ENCODE assay signal across 8 cellular contexts in genomic region chr12:21501258-21502163, GRCh38. TPM values are rescaled to one million over a fixed set of nuclear protein-coding genes. Genes with fewer than 3 reads are reported as not detected.
DNase-seq lines count a peak whose midpoint lies in the region; ATAC-seq, FAIRE-seq and TF ChIP-seq lines count a peak whose summit lies in the region.

GOLT1B (plus strand) TSS chr12:21501789; CDS start chr12:21501924, 135 bp downstream.
RECQL (minus strand) TSS chr12:21501635; CDS start chr12:21499570, 2,065 bp downstream.

- H3K9me3 ChIP-seq in H1 (ENCODE audit: insufficient read depth in 2 of 2, low read depth in 1 of 2, low read length in 1 of 2), result no peaks in the 10 kb centered on the region

- H3K18ac ChIP-seq in H1 (ENCODE audit: extremely low read depth, low read length), result no peak within 1 kb of the TSS; the same call in 1 of the 2 replicates

- peaks cover 2 to 16% (median 9%) of the 10 kb centered on the region in 4 experiments; a peak in 6 of 8 replicates for H3K36me3 ChIP-seq in H1 (ENCODE audit: control insufficient read depth in 2 of 4, insufficient read depth in 4 of 4, low read length in 3 of 4)

- H2AK5ac ChIP-seq in H1 (ENCODE audit: low read depth, low read length), result no peak within 1 kb of the TSS

- peaks cover 0 to 6% (median 2%) of the 10 kb centered on the region in 4 experiments; a peak in 4 of 7 replicates for H3K4me1 ChIP-seq in H1 (replicated peaks in 1 of 4; ENCODE audit: control insufficient read depth in 3 of 4, insufficient read depth in 4 of 4, low read length in 3 of 4)

- H4K20me1 ChIP-seq in H1 (replicated peaks in 1 of 2; ENCODE audit: control insufficient read depth in 1 of 2, insufficient read depth in 2 of 2, low read length in 2 of 2), result peaks cover 0 to 2% of the 10 kb centered on the region in 2 experiments

- peak within 1 kb of the TSS; percentile 98; the same call in 1 of the 2 replicates for H4K8ac ChIP-seq in H1 (ENCODE audit: extremely low read depth, insufficient read depth, low read length)

- no peak within 1 kb of the TSS for H3K14ac ChIP-seq in H1 (ENCODE audit: insufficient read length)

- H3K4me2 ChIP-seq in H1 (ENCODE audit: insufficient read depth in 1 of 2, low read depth in 2 of 2, low read length in 2 of 2), result peak within 1 kb of the TSS; percentile 87 to 91

- H2BK5ac ChIP-seq in H1 (ENCODE audit: low read depth, low read length), result peak within 1 kb of the TSS; percentile 35; the same call in 1 of the 2 replicates

- TF ChIP-seq CTCF in H1 (IDR thresholded peaks at IDR 0.05; ENCODE audit: control extremely low read depth in 1 of 3, insufficient read depth in 1 of 3, low read depth in 1 of 3, low read length in 3 of 3), result no peak

- no peak for TF ChIP-seq RAD21 in H1 (IDR thresholded peaks at IDR 0.05 in 1 of 2, conservative IDR thresholded peaks at IDR 0.05 in 1 of 2; ENCODE audit: low read depth in 2 of 2, low read length in 2 of 2)

- H3K79me1 ChIP-seq in H1 (ENCODE audit: low read depth, low read length), result peaks cover 4% of the 10 kb centered on the region

- TF ChIP-seq POLR2A in H1 (IDR thresholded peaks at IDR 0.05; ENCODE audit: control extremely low read depth in 1 of 2, low read depth in 2 of 2, low read length in 2 of 2), result peak; percentile 82 to 83

- peak within 1 kb of the TSS; percentile 85 to 95 (median 87) for H3K9ac ChIP-seq in H1 (replicated peaks in 1 of 4; ENCODE audit: extremely low read depth in 1 of 4, low read depth in 3 of 4, low read length in 3 of 4)

- no peak within 1 kb of the TSS; the same call in 1 of the 2 replicates for H2BK12ac ChIP-seq in H1 (ENCODE audit: low read depth, low read length)

- peak within 1 kb of the TSS; percentile 72 to 93 (median 84) for H3K4me3 ChIP-seq in H1 (ENCODE audit: extremely low read depth in 1 of 4, insufficient read depth in 2 of 4, low read depth in 3 of 4, low read length in 4 of 4)

- no peaks in the 10 kb centered on the region for H3K27me3 ChIP-seq in H1 (replicated peaks in 1 of 4; ENCODE audit: control insufficient read depth in 3 of 4, extremely low read depth in 1 of 4, insufficient read depth in 3 of 4, low read length in 3 of 4)

- H3K27ac ChIP-seq in H1 (ENCODE audit: low read depth, low read length), result peak within 1 kb of the TSS; percentile 83

- CTCF ChIA-PET in activated CD8-positive, alpha-beta memory T cell treated with anti-CD3 and anti-CD28 coated beads for 36 hours (lab: Charles Lee), result interaction anchor here (0.8 to 1.6 kb wide), 5 partner anchors 9 to 182 kb away, joined by 3 to 4 read pairs (median 3); no protein-coding TSS in a partner anchor
- CTCF ChIA-PET in H1 (lab: Charles Lee; ENCODE audit: partially characterized antibody), result interaction anchor here (1.5 kb wide), 1 partner anchor 9 kb away, joined by 3 read pairs; no protein-coding TSS in a partner anchor

- peaks cover 9 to 58% of the 10 kb centered on the region in 2 experiments; a peak in 3 of 4 replicates for H3K79me2 ChIP-seq in H1 (ENCODE audit: control insufficient read depth in 1 of 2, insufficient read depth in 2 of 2, low read length in 2 of 2)

- peak within 1 kb of the TSS; percentile 71; the same call in 1 of the 2 replicates for H2AFZ ChIP-seq in H1 (ENCODE audit: low read length)

- H2BK15ac ChIP-seq in H1 (ENCODE audit: low read length), result no peak within 1 kb of the TSS

- no peak within 1 kb of the TSS for H3K56ac ChIP-seq in H1 (replicated peaks; ENCODE audit: insufficient read length, low read depth, low read length)

- FAIRE-seq in H1 (lab: Jason Lieb, UNC), result peak; percentile 97

- ATAC-seq in GM21367 (IDR thresholded peaks at IDR 0.05; ENCODE audit: unreplicated experiment), result peak; percentile 98

- peak; percentile 86 for DNase-seq in COR-L47 (lab: John Stamatoyannopoulos, UW)
- peak; percentile 96 for DNase-seq in HT1080 (ENCODE audit: low read depth)
- DNase-seq in NOMO-1 (lab: John Stamatoyannopoulos, UW; ENCODE audit: unreplicated experiment in 2 of 2), result peak; percentile 92 to 96
- peak; percentile 87 to 89 for DNase-seq in H1 (ENCODE audit: low read depth in 1 of 2, low spot score in 2 of 2)
- DNase-seq in medulla oblongata (ENCODE audit: extremely low spot score), result peak; percentile 99
- DNase-seq in stimulated activated CD8-positive, alpha-beta memory T cell treated with anti-CD3 and anti-CD28 coated beads, Interleukin-12 subunit alpha, Interleukin-12 subunit beta, amount 100 ng/mL, for 1 hour (ENCODE audit: low read depth), result peak; percentile 79

- no peak within 1 kb of the TSS for H3K23ac ChIP-seq in H1 (ENCODE audit: insufficient read length)

- peaks cover 7% of the 10 kb centered on the region for H3K23me2 ChIP-seq in H1 (ENCODE audit: low read depth, low read length)

- 2% methylated on average over 59 of the region's 61 CpGs; no CpG with 5 or more reads in 1 of the 2 experiments for WGBS in H1 (ENCODE audit: extremely low coverage in 1 of 2, insufficient coverage in 1 of 2, insufficient read length in 1 of 2, insufficient replicate concordance in 2 of 2, low coverage in 1 of 2, low lambda C conversion rate in 2 of 2, missing lambda C conversion rate in 1 of 2), 2 experiments

- no peak within 1 kb of the TSS for H2BK120ac ChIP-seq in H1 (replicated peaks; ENCODE audit: low read depth, low read length)

- H2BK20ac ChIP-seq in H1 (ENCODE audit: low read length), result no peak within 1 kb of the TSS

- no peak for TF ChIP-seq EP300 in H1 (IDR thresholded peaks at IDR 0.05; ENCODE audit: borderline replicate concordance in 1 of 2, low read depth in 2 of 2, low read length in 2 of 2)

- no peak within 1 kb of the TSS for H4K91ac ChIP-seq in H1 (replicated peaks; ENCODE audit: insufficient read length, low read length)

- no peak within 1 kb of the TSS for H3K4ac ChIP-seq in H1 (replicated peaks; ENCODE audit: insufficient read length, low read depth, low read length)

- H4K5ac ChIP-seq in H1 (ENCODE audit: insufficient read length, low read depth, low read length), result peak within 1 kb of the TSS; percentile 72

- POLR2A ChIA-PET in activated CD8-positive, alpha-beta memory T cell treated with anti-CD3 and anti-CD28 coated beads for 36 hours (lab: Charles Lee), result interaction anchor here (0.6 to 2.5 kb wide), 5 partner anchors 26 to 179 kb away, joined by 4 to 19 read pairs (median 5); partner anchors contain the start of genes LDHB and PYROXD1
- POLR2A ChIA-PET in H1 (lab: Charles Lee; ENCODE audit: partially characterized antibody), result interaction anchor here (0.7 to 2.6 kb wide), 25 partner anchors 9 to 200 kb away, joined by 3 to 23 read pairs (median 4); partner anchors contain the start of genes LDHB, PYROXD1 and SPX

TF ChIP-seq in H1, 55 proteins besides CTCF, POLR2A, EP300 and RAD21 (continues in another document):
- TF ChIP-seq SIN3A (conservative IDR thresholded peaks at IDR 0.05 in 1 of 2, IDR thresholded peaks at IDR 0.05 in 1 of 2; ENCODE audit: low read depth in 1 of 2, low read length in 2 of 2) (peak in 1 of 2 experiments; percentile 97; a peak in 3 of 4 replicates), PHF8 (conservative IDR thresholded peaks at IDR 0.05; ENCODE audit: low read depth, low read length) (peak; percentile 99), JUN (IDR thresholded peaks at IDR 0.05; ENCODE audit: low read depth, low read length) (no peak), ASH2L (IDR thresholded peaks at IDR 0.05; ENCODE audit: low read length) (peak; percentile 97), CHD2 (IDR thresholded peaks at IDR 0.05; ENCODE audit: low read length) (peak; percentile 78), ATF2 (IDR thresholded peaks at IDR 0.05; ENCODE audit: low read length) (no peak), SIX5 (IDR thresholded peaks at IDR 0.05; ENCODE audit: low read depth, low read length) (no peak)

RNA-seq across cellular contexts. Expression of gene GOLT1B, which starts in this region (rescaled TPM):
- total RNA-seq in HT1080 (2014; rRNA removed; shearing (Covaris generic)), result 20.0 and 29.5 TPM in 2 replicates
- polyA plus RNA-seq in HT1080 (2015; cell fraction: cytosol; rRNA removed), result 48.5 and 63.6 TPM in 2 replicates
- polyA plus RNA-seq in HT1080 (2015; cell fraction: nucleus; rRNA removed), result 75.4 and 81.9 TPM in 2 replicates
- 10 to 100 TPM; 43.0 to 46.3 TPM for total RNA-seq in activated CD8-positive, alpha-beta memory T cell treated with anti-CD3 and anti-CD28 coated beads for 36 hours
- total RNA-seq in H1 (2021; fragmentation: NEBNext Ultra II Directional; extraction: Animal tissue kit (Norgen Biotek cat#: 25700)), result 37.4 and 38.3 TPM in 2 replicates
- polyA plus RNA-seq in H1 (2011; rRNA removed), result 17.5 and 18.3 TPM in 2 replicates
- 11.9 TPM for polyA plus RNA-seq in H1 (2011; cell fraction: cytosol; rRNA removed)
- 3.2 TPM for polyA plus RNA-seq in H1 (2011; cell fraction: nucleus; rRNA removed)
- polyA plus RNA-seq in H1 (2012, experiment 1 of 2), result 27.0 to 47.7 TPM (median 34.8 TPM) in 4 replicates
- 3.1 TPM for polyA plus RNA-seq in H1 (2012, experiment 2 of 2)
- 26.0 TPM for polyA plus RNA-seq in H1 (2013, experiment 1 of 2)
- polyA plus RNA-seq in H1 (2013, experiment 2 of 2), result 32.4 TPM
- 8.6 and 12.1 TPM in 2 replicates for polyA minus RNA-seq in H1 (2011; rRNA and poly(A)+ RNA removed)
- polyA minus RNA-seq in H1 (2011; cell fraction: cytosol; rRNA and poly(A)+ RNA removed), result 49.5 TPM
- polyA minus RNA-seq in H1 (2011; cell fraction: nucleus; rRNA and poly(A)+ RNA removed), result 17.0 TPM

RNA-seq across cellular contexts. Expression of gene RECQL, which starts in this region (rescaled TPM):
- total RNA-seq in HT1080 (2014; rRNA removed; shearing (Covaris generic)), result 77.9 and 80.2 TPM in 2 replicates
- polyA plus RNA-seq in HT1080 (2015; cell fraction: cytosol; rRNA removed), result 61.1 and 79.6 TPM in 2 replicates
- polyA plus RNA-seq in HT1080 (2015; cell fraction: nucleus; rRNA removed), result 181 and 197 TPM in 2 replicates
- 10 to 100 TPM; 87.8 to 90.4 TPM for total RNA-seq in activated CD8-positive, alpha-beta memory T cell treated with anti-CD3 and anti-CD28 coated beads for 36 hours
- total RNA-seq in H1 (2021; fragmentation: NEBNext Ultra II Directional; extraction: Animal tissue kit (Norgen Biotek cat#: 25700)), result 37.7 and 40.3 TPM in 2 replicates
- polyA plus RNA-seq in H1 (2011; rRNA removed), result 6.6 and 8.1 TPM in 2 replicates
- polyA plus RNA-seq in H1 (2011; cell fraction: cytosol; rRNA removed), result 14.2 TPM
- 8.6 TPM for polyA plus RNA-seq in H1 (2011; cell fraction: nucleus; rRNA removed)
- 21.1 to 37.3 TPM (median 25.6 TPM) in 4 replicates for polyA plus RNA-seq in H1 (2012, experiment 1 of 2)
- polyA plus RNA-seq in H1 (2012, experiment 2 of 2), result 2.3 TPM
- polyA plus RNA-seq in H1 (2013, experiment 1 of 2), result 41.2 TPM
- polyA plus RNA-seq in H1 (2013, experiment 2 of 2), result 39.9 TPM
- polyA minus RNA-seq in H1 (2011; rRNA and poly(A)+ RNA removed), result 15.3 and 22.7 TPM in 2 replicates
- polyA minus RNA-seq in H1 (2011; cell fraction: cytosol; rRNA and poly(A)+ RNA removed), result 12.6 TPM
- polyA minus RNA-seq in H1 (2011; cell fraction: nucleus; rRNA and poly(A)+ RNA removed), result 25.6 TPM

Comparison
In these comparisons a context has a peak if more than half of its experiments do, and no peak if none do; other contexts are left out.
1. Peak in every context shown above with its lines: DNase-seq, ATAC-seq, H3K4me3 ChIP-seq and H3K27ac ChIP-seq.